Comparison of ENCODE assay signal across 18 cellular contexts in the genomic region with DNA sequence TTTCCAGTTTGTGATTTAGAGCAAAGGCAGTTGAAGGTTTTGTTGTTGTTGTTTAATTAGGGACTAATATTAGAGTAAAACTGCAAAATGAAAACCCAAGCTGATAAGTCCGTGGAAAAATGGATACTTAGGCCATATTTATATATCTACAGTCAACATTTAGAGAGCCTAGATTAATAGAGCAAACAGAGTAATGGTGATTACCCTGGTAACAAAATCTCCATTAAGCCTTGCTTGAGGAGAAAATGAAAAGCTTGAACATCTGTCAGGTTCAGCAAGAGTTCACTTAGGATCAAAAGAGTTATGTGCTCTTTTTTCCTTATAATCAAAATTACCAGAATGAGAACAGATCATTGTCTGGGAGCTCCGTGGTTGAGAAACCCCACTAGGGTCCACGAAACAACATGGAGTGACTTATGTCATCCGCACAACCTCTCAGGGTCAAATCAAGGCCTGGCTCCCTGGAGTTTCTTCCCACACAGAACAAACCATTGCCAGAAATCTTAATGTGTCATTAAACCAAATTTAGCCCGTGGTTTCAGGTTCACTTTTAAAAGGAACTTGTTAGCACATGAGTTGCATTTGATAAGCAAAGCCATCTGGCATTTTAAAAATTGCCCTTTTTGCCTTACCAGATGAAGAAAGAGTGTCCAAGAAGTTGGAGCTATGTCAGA.
A peak's percentile ranks its signal among the peaks of the same experiment; 100 is the strongest.
DNase-seq lines count a peak whose midpoint lies in the region; ATAC-seq and TF ChIP-seq lines count a peak whose summit lies in the region.
"Had no signal": no experiment of that assay in that cellular context is flagged by ENCODE, and none has a peak within 500 bp of the region (broad histone marks: within the 10 kb centered on the region; RNA-seq: fewer than 3 reads in every experiment).

No MANE protein-coding gene starts in this region.

- ATAC-seq in activated T-helper 17 cell treated with anti-CD3 and anti-CD28 coated beads, Interleukin-2, amount 50 U/mL, for 72 hours (replicated peaks): no peak
- ATAC-seq in activated naive CD8-positive, alpha-beta T cell treated with anti-CD3 and anti-CD28 coated beads, Interleukin-2, amount 50 U/mL, for 24 hours: no peak
- ATAC-seq: CD8-positive, alpha-beta T cell; T-helper 17 cell had no signal

- no peaks in the 10 kb centered on the region for H3K36me3 ChIP-seq in BLaER1 treated with 17β-estradiol and CSF1 and Interleukin-3, amounts not matched to agents 10 nM and 100 nM
- no peaks in the 10 kb centered on the region for H3K36me3 ChIP-seq in left ventricle myocardium inferior
- H3K36me3 ChIP-seq: Peyer's patch had no signal

- H3K9me3 ChIP-seq in BLaER1 treated with 17β-estradiol and CSF1 and Interleukin-3, amounts not matched to agents 10 nM and 100 nM (replicated peaks in 1 of 11): no peaks in the 10 kb centered on the region
- no peaks in the 10 kb centered on the region for H3K9me3 ChIP-seq in left ventricle myocardium inferior (replicated peaks)
- H3K9me3 ChIP-seq: Peyer's patch had no signal

- H3K4me3 ChIP-seq in BLaER1 treated with 17β-estradiol and CSF1 and Interleukin-3, amounts not matched to agents 10 nM and 100 nM: no peak overlapping the region
- H3K4me3 ChIP-seq in left ventricle myocardium inferior: no peak overlapping the region
- H3K4me3 ChIP-seq: Peyer's patch had no signal

- CTCF ChIA-PET in activated CD4-positive, alpha-beta memory T cell treated with anti-CD3 and anti-CD28 coated beads for 36 hours (lab: Charles Lee): no interaction called here
- CTCF ChIA-PET in activated naive CD4-positive, alpha-beta T cell treated with anti-CD3 and anti-CD28 coated beads for 36 hours (lab: Charles Lee): no interaction called here

- POLR2A ChIA-PET in activated CD4-positive, alpha-beta memory T cell treated with anti-CD3 and anti-CD28 coated beads for 36 hours (lab: Charles Lee): no interaction called here

- H3K4me3 Mint-ChIP-seq in activated T-helper 17 cell treated with anti-CD3 and anti-CD28 coated beads, Interleukin-2, amount 50 U/mL, for 72 hours: no peak overlapping the region
- H3K4me3 Mint-ChIP-seq in activated CD4-positive, alpha-beta memory T cell treated with anti-CD3 and anti-CD28 coated beads for 36 hours: no peak overlapping the region
- no peak overlapping the region for H3K4me3 Mint-ChIP-seq in activated naive CD8-positive, alpha-beta T cell treated with anti-CD3 and anti-CD28 coated beads, Interleukin-2, amount 50 U/mL, for 24 hours
- no peak overlapping the region for H3K4me3 Mint-ChIP-seq in activated naive CD4-positive, alpha-beta T cell treated with anti-CD3 and anti-CD28 coated beads for 36 hours
- H3K4me3 Mint-ChIP-seq: CD8-positive, alpha-beta T cell; T-helper 17 cell had no signal

- no peaks in the 10 kb centered on the region for H3K36me3 Mint-ChIP-seq in activated T-helper 17 cell treated with anti-CD3 and anti-CD28 coated beads, Interleukin-2, amount 50 U/mL, for 72 hours (ENCODE audit: low read depth)
- H3K36me3 Mint-ChIP-seq in activated CD4-positive, alpha-beta memory T cell treated with anti-CD3 and anti-CD28 coated beads for 36 hours: no peaks in the 10 kb centered on the region
- H3K36me3 Mint-ChIP-seq in activated naive CD8-positive, alpha-beta T cell treated with anti-CD3 and anti-CD28 coated beads, Interleukin-2, amount 50 U/mL, for 24 hours (ENCODE audit: low read depth): no peaks in the 10 kb centered on the region
- no peaks in the 10 kb centered on the region for H3K36me3 Mint-ChIP-seq in activated naive CD4-positive, alpha-beta T cell treated with anti-CD3 and anti-CD28 coated beads for 36 hours (ENCODE audit: low read depth)
- H3K36me3 Mint-ChIP-seq: CD8-positive, alpha-beta T cell had no signal

- no peaks in the 10 kb centered on the region for H3K27me3 ChIP-seq in BLaER1 treated with 17β-estradiol and CSF1 and Interleukin-3, amounts not matched to agents 10 nM and 100 nM
- no peaks in the 10 kb centered on the region for H3K27me3 ChIP-seq in left ventricle myocardium inferior (ENCODE audit: low read depth)
- H3K27me3 ChIP-seq: Peyer's patch had no signal

- H3K27me3 Mint-ChIP-seq in activated T-helper 17 cell treated with anti-CD3 and anti-CD28 coated beads, Interleukin-2, amount 50 U/mL, for 72 hours: no peaks in the 10 kb centered on the region
- no peaks in the 10 kb centered on the region for H3K27me3 Mint-ChIP-seq in activated CD4-positive, alpha-beta memory T cell treated with anti-CD3 and anti-CD28 coated beads for 36 hours
- H3K27me3 Mint-ChIP-seq in activated naive CD8-positive, alpha-beta T cell treated with anti-CD3 and anti-CD28 coated beads, Interleukin-2, amount 50 U/mL, for 24 hours: no peaks in the 10 kb centered on the region
- H3K27me3 Mint-ChIP-seq in activated naive CD4-positive, alpha-beta T cell treated with anti-CD3 and anti-CD28 coated beads for 36 hours (ENCODE audit: low read depth): no peaks in the 10 kb centered on the region
- H3K27me3 Mint-ChIP-seq: T-helper 17 cell had no signal

- H3K27ac ChIP-seq in BLaER1 treated with 17β-estradiol and CSF1 and Interleukin-3, amounts not matched to agents 10 nM and 100 nM: no peak overlapping the region
- peak overlapping the region; percentile 51 for H3K27ac ChIP-seq in left ventricle myocardium inferior (replicated peaks)
- H3K27ac ChIP-seq: Peyer's patch had no signal

- H3K9me3 Mint-ChIP-seq in activated T-helper 17 cell treated with anti-CD3 and anti-CD28 coated beads, Interleukin-2, amount 50 U/mL, for 72 hours: peaks cover 9% of the 10 kb centered on the region
- peaks cover 4% of the 10 kb centered on the region for H3K9me3 Mint-ChIP-seq in activated CD4-positive, alpha-beta memory T cell treated with anti-CD3 and anti-CD28 coated beads for 36 hours
- H3K9me3 Mint-ChIP-seq in activated naive CD8-positive, alpha-beta T cell treated with anti-CD3 and anti-CD28 coated beads, Interleukin-2, amount 50 U/mL, for 24 hours: peaks cover 14% of the 10 kb centered on the region
- no peaks in the 10 kb centered on the region for H3K9me3 Mint-ChIP-seq in activated naive CD4-positive, alpha-beta T cell treated with anti-CD3 and anti-CD28 coated beads for 36 hours
- H3K9me3 Mint-ChIP-seq: CD8-positive, alpha-beta T cell had no signal

- intact Hi-C loops in left ventricle myocardium inferior (cut with micrococcal nuclease): no loop called here
- intact Hi-C loops in activated CD4-positive, alpha-beta memory T cell treated with anti-CD3 and anti-CD28 coated beads for 36 hours (cut with micrococcal nuclease): no loop called here
- intact Hi-C loops in activated naive CD4-positive, alpha-beta T cell treated with anti-CD3 and anti-CD28 coated beads for 36 hours (cut with micrococcal nuclease): no loop called here

- peak; percentile 59 for DNase-seq in DMS79 (lab: John Stamatoyannopoulos, UW)
- DNase-seq in NCI-H2171 treated with DMSO at 0.1 percent for 48 hours (lab: John Stamatoyannopoulos, UW): peak; percentile 98
- DNase-seq in left ventricle myocardium inferior: no peak
- DNase-seq in activated CD4-positive, alpha-beta memory T cell treated with anti-CD3 and anti-CD28 coated beads for 36 hours: no peak
- DNase-seq in activated naive CD8-positive, alpha-beta T cell treated with anti-CD3 and anti-CD28 coated beads, Interleukin-2, amount 50 U/mL, for 24 hours: no peak
- no peak for DNase-seq in activated naive CD4-positive, alpha-beta T cell treated with anti-CD3 and anti-CD28 coated beads for 36 hours
- DNase-seq: ACHN; CD8-positive, alpha-beta T cell; EL; Karpas-422; MM.1S; NCI-H1436; NCI-H510A; Peyer's patch; SHP77 treated with DMSO at 0.1 percent for 48 hours; T-helper 17 cell had no signal

- H3K27ac Mint-ChIP-seq in activated T-helper 17 cell treated with anti-CD3 and anti-CD28 coated beads, Interleukin-2, amount 50 U/mL, for 72 hours: no peak overlapping the region
- H3K27ac Mint-ChIP-seq in activated CD4-positive, alpha-beta memory T cell treated with anti-CD3 and anti-CD28 coated beads for 36 hours: no peak overlapping the region
- H3K27ac Mint-ChIP-seq in activated naive CD8-positive, alpha-beta T cell treated with anti-CD3 and anti-CD28 coated beads, Interleukin-2, amount 50 U/mL, for 24 hours: no peak overlapping the region
- no peak overlapping the region for H3K27ac Mint-ChIP-seq in activated naive CD4-positive, alpha-beta T cell treated with anti-CD3 and anti-CD28 coated beads for 36 hours
- H3K27ac Mint-ChIP-seq: CD8-positive, alpha-beta T cell; T-helper 17 cell had no signal

- H4K20me1 ChIP-seq in BLaER1 treated with 17β-estradiol and CSF1 and Interleukin-3, amounts not matched to agents 10 nM and 100 nM: no peaks in the 10 kb centered on the region

- no peak for TF ChIP-seq CTCF in left ventricle myocardium inferior (IDR thresholded peaks at IDR 0.05; ENCODE audit: borderline replicate concordance)

- H3K9ac ChIP-seq in BLaER1 treated with 17β-estradiol and CSF1 and Interleukin-3, amounts not matched to agents 10 nM and 100 nM: no peak overlapping the region

- peak overlapping the region; percentile 16 to 81 (median 64); a peak in 16 of 22 replicates for H3K4me2 ChIP-seq in BLaER1 treated with 17β-estradiol and CSF1 and Interleukin-3, amounts not matched to agents 10 nM and 100 nM

- H3K4me1 Mint-ChIP-seq in activated T-helper 17 cell treated with anti-CD3 and anti-CD28 coated beads, Interleukin-2, amount 50 U/mL, for 72 hours: no peaks in the 10 kb centered on the region
- no peaks in the 10 kb centered on the region for H3K4me1 Mint-ChIP-seq in activated CD4-positive, alpha-beta memory T cell treated with anti-CD3 and anti-CD28 coated beads for 36 hours (ENCODE audit: low read depth)
- no peaks in the 10 kb centered on the region for H3K4me1 Mint-ChIP-seq in activated naive CD8-positive, alpha-beta T cell treated with anti-CD3 and anti-CD28 coated beads, Interleukin-2, amount 50 U/mL, for 24 hours
- no peaks in the 10 kb centered on the region for H3K4me1 Mint-ChIP-seq in activated naive CD4-positive, alpha-beta T cell treated with anti-CD3 and anti-CD28 coated beads for 36 hours (ENCODE audit: low read depth)
- H3K4me1 Mint-ChIP-seq: T-helper 17 cell had no signal

- H3K4me1 ChIP-seq in BLaER1 treated with 17β-estradiol and CSF1 and Interleukin-3, amounts not matched to agents 10 nM and 100 nM: peaks cover 28 to 79% (median 66%) of the 10 kb centered on the region in 10 experiments
- peaks cover 30% of the 10 kb centered on the region for H3K4me1 ChIP-seq in left ventricle myocardium inferior
- H3K4me1 ChIP-seq: Peyer's patch had no signal

Comparison
In these comparisons a context has a peak if more than half of its experiments do, and no peak if none do; other contexts are left out.
1. DNase-seq: peak in DMS79 (single experiment) and NCI-H2171 treated with DMSO at 0.1 percent for 48 hours (single experiment); none in left ventricle myocardium inferior (single experiment), activated CD4-positive, alpha-beta memory T cell treated with anti-CD3 and anti-CD28 coated beads for 36 hours (single experiment), activated naive CD8-positive, alpha-beta T cell treated with anti-CD3 and anti-CD28 coated beads, Interleukin-2, amount 50 U/mL, for 24 hours (single experiment) and activated naive CD4-positive, alpha-beta T cell treated with anti-CD3 and anti-CD28 coated beads for 36 hours (single experiment).